Comparison of ENCODE assay signal across 2 cellular contexts in the genomic region with DNA sequence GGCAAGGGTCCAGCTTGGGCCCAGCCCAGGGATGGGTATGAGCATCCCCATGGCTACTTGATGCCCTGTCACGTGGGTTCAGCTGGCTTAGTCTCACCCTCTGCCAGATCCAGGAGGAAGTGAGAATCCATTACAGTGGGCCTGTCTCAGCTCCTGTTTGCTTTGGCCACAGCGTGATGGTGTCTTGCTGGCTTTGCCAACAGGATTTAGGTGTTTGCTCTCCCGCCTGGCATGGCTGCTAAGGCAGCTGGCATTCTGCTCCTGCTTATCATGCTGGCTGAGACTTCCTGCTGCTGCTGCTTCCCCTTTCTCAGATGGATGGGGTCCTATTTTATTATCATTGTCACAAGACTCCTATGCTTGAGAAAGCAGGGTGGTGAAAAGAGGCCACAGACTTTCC.
A peak's percentile ranks its signal among the peaks of the same experiment; 100 is the strongest.
TF ChIP-seq lines count a peak whose summit lies in the region.

No MANE protein-coding gene starts in this region.

TF ChIP-seq in GM12891, 5 proteins besides CTCF, POLR2A, EP300 and RAD21:
- TF ChIP-seq SPI1 (IDR thresholded peaks at IDR 0.05; ENCODE audit: low read depth, low read length) (peak; percentile 39; the same call in 1 of the 2 replicates), POU2F2 (IDR thresholded peaks at IDR 0.05; ENCODE audit: low read depth, low read length) (no peak)

TF ChIP-seq in H1, 55 proteins besides CTCF, POLR2A, EP300 and RAD21:
- TF ChIP-seq SUZ12 (IDR thresholded peaks at IDR 0.05; ENCODE audit: low read length), result no peak; the same call in 1 of the 2 replicates
- TF ChIP-seq EZH2 (IDR thresholded peaks at IDR 0.05; ENCODE audit: low read depth, low read length, severe bottlenecking), result peak; percentile 15
- TF ChIP-seq JUND (IDR thresholded peaks at IDR 0.05; ENCODE audit: low read length), result no peak
